In genomic region chr6:149037026-149037734, GRCh38 we compare ENCODE assay signal across 15 cellular contexts.
DNase-seq lines count a peak whose midpoint lies in the region; ATAC-seq and TF ChIP-seq lines count a peak whose summit lies in the region.
"Had no signal": no experiment of that assay in that cellular context is flagged by ENCODE, and none has a peak within 500 bp of the region (broad histone marks: within the 10 kb centered on the region; RNA-seq: fewer than 3 reads in every experiment).

No MANE protein-coding gene starts in this region.

- no peak for TF ChIP-seq CTCF in AG04450 (IDR thresholded peaks at IDR 0.05; ENCODE audit: low read depth, low read length)

- H3K27me3 Mint-ChIP-seq in activated CD4-positive, alpha-beta memory T cell treated with anti-CD3 and anti-CD28 coated beads, Interleukin-2, amount 10 ng/mL, durations not matched to agents 7 days and 5 days, result no peaks in the 10 kb centered on the region

- DNase-seq in AG04450 (ENCODE audit: low read depth, low spot score) (peak; percentile 81), LHCN-M2 (ENCODE audit: low read depth) (peak; percentile 69), myocyte (ENCODE audit: low read depth) (peak; percentile 76), sciatic nerve (ENCODE audit: low spot score) (no peak), activated gamma-delta T cell (lab: John Stamatoyannopoulos, UW) (no peak)
- DNase-seq in activated CD4-positive, alpha-beta memory T cell treated with anti-CD3 and anti-CD28 coated beads, Interleukin-2, amount 10 ng/mL, durations not matched to agents 7 days and 5 days, result no peak
- DNase-seq: activated CD4-positive, alpha-beta T cell treated with anti-CD3 and anti-CD28 coated beads, Interleukin-2, amount 50 U/mL, for 48 hours; GDM1; NCI-H1417 treated with DMSO at 0.1 percent for 48 hours; right cardiac atrium had no signal

- no peaks in the 10 kb centered on the region for H3K9me3 ChIP-seq in AG04450 (ENCODE audit: control insufficient read depth, insufficient read depth, low read length)
- H3K9me3 ChIP-seq in ectodermal cell (ENCODE audit: control insufficient read depth, low read length), result no peaks in the 10 kb centered on the region
- H3K9me3 ChIP-seq: BLaER1, upper lobe of left lung had no signal

- no peaks in the 10 kb centered on the region for H3K9me3 Mint-ChIP-seq in activated CD4-positive, alpha-beta memory T cell treated with anti-CD3 and anti-CD28 coated beads, Interleukin-2, amount 10 ng/mL, durations not matched to agents 7 days and 5 days

- no peaks in the 10 kb centered on the region for H3K27me3 ChIP-seq in AG04450 (ENCODE audit: control insufficient read depth, insufficient read depth, low read length)
- no peaks in the 10 kb centered on the region for H3K27me3 ChIP-seq in ectodermal cell (ENCODE audit: control insufficient read depth, insufficient read depth, low read length, poor library complexity, severe bottlenecking)
- H3K27me3 ChIP-seq: BLaER1, upper lobe of left lung had no signal

- intact Hi-C loops in sciatic nerve (cut with DNase I), result no loop called here

- POLR2A ChIA-PET in AG04450 (lab: Yijun Ruan, JAX), result interaction anchor here (0.6 to 1.4 kb wide), 3 partner anchors 23 to 40 kb away, joined by 3 to 6 read pairs (median 3); no protein-coding TSS in a partner anchor
- POLR2A ChIA-PET in activated CD4-positive, alpha-beta memory T cell treated with anti-CD3 and anti-CD28 coated beads, Interleukin-2, amount 10 ng/mL, durations not matched to agents 7 days and 5 days (lab: Charles Lee), result interaction anchor here (0.9 to 1.8 kb wide), 2 partner anchors 9 to 15 kb away, joined by 3 to 11 read pairs; no protein-coding TSS in a partner anchor

- WGBS in ectodermal cell, 2 experiments, result 76% methylated on average over 24 of the region's 24 CpGs

- peaks cover 67% of the 10 kb centered on the region for H3K4me1 Mint-ChIP-seq in activated CD4-positive, alpha-beta memory T cell treated with anti-CD3 and anti-CD28 coated beads, Interleukin-2, amount 10 ng/mL, durations not matched to agents 7 days and 5 days

- ATAC-seq in HG03432 (IDR thresholded peaks at IDR 0.05; ENCODE audit: unreplicated experiment) (no peak), sciatic nerve (no peak)
- ATAC-seq: activated naive CD4-positive, alpha-beta T cell treated with anti-CD3 and anti-CD28 coated beads, Interleukin-2, amount 50 U/mL, for 72 hours; right cardiac atrium had no signal

- no peaks in the 10 kb centered on the region for H3K36me3 ChIP-seq in ectodermal cell (ENCODE audit: control insufficient read depth, insufficient read depth, low read length)
- H3K36me3 ChIP-seq: BLaER1, upper lobe of left lung had no signal

- peaks cover 5% of the 10 kb centered on the region for H3K36me3 Mint-ChIP-seq in activated CD4-positive, alpha-beta memory T cell treated with anti-CD3 and anti-CD28 coated beads, Interleukin-2, amount 10 ng/mL, durations not matched to agents 7 days and 5 days (ENCODE audit: low read depth)

- no peak overlapping the region for H3K4me3 Mint-ChIP-seq in activated CD4-positive, alpha-beta memory T cell treated with anti-CD3 and anti-CD28 coated beads, Interleukin-2, amount 10 ng/mL, durations not matched to agents 7 days and 5 days

- H3K4me3 ChIP-seq in AG04450 (ENCODE audit: low read depth, low read length) (peak overlapping the region; percentile 31), ectodermal cell (ENCODE audit: insufficient read depth, low read depth, low read length) (no peak overlapping the region)
- H3K4me3 ChIP-seq: BLaER1, upper lobe of left lung had no signal

- CTCF ChIA-PET in AG04450 (lab: Charles Lee), result interaction anchor here (1.7 kb wide), 1 partner anchor 459 kb away, joined by 5 read pairs; no protein-coding TSS in a partner anchor
- CTCF ChIA-PET in activated CD4-positive, alpha-beta memory T cell treated with anti-CD3 and anti-CD28 coated beads, Interleukin-2, amount 10 ng/mL, durations not matched to agents 7 days and 5 days (lab: Charles Lee), result interaction anchor here (3.4 kb wide), 1 partner anchor 8 kb away, joined by 24 read pairs; no protein-coding TSS in a partner anchor

- H3K27ac Mint-ChIP-seq in activated CD4-positive, alpha-beta memory T cell treated with anti-CD3 and anti-CD28 coated beads, Interleukin-2, amount 10 ng/mL, durations not matched to agents 7 days and 5 days, result no peak overlapping the region
- H3K27ac Mint-ChIP-seq: activated naive CD4-positive, alpha-beta T cell treated with anti-CD3 and anti-CD28 coated beads, Interleukin-2, amount 50 U/mL, for 72 hours had no signal

- H3K27ac ChIP-seq in AG04450 (ENCODE audit: low read depth, low read length) (peak overlapping the region; percentile 99), ectodermal cell (ENCODE audit: insufficient read depth, low read depth, low read length, poor library complexity, severe bottlenecking) (peak overlapping the region; percentile 6)
- H3K27ac ChIP-seq: BLaER1, upper lobe of left lung had no signal

- H3K4me1 ChIP-seq in ectodermal cell (ENCODE audit: control insufficient read depth, insufficient read depth, low read length), result peaks cover 3% of the 10 kb centered on the region

Comparison
In these comparisons a context has a peak if more than half of its experiments do, and no peak if none do; other contexts are left out.
1. DNase-seq: peak in AG04450 (single experiment), LHCN-M2 (single experiment) and myocyte (single experiment); none in sciatic nerve (single experiment), activated gamma-delta T cell (single experiment) and activated CD4-positive, alpha-beta memory T cell treated with anti-CD3 and anti-CD28 coated beads, Interleukin-2, amount 10 ng/mL, durations not matched to agents 7 days and 5 days (single experiment).